Comparison of ENCODE assay signal across 8 cellular contexts in the genomic region with DNA sequence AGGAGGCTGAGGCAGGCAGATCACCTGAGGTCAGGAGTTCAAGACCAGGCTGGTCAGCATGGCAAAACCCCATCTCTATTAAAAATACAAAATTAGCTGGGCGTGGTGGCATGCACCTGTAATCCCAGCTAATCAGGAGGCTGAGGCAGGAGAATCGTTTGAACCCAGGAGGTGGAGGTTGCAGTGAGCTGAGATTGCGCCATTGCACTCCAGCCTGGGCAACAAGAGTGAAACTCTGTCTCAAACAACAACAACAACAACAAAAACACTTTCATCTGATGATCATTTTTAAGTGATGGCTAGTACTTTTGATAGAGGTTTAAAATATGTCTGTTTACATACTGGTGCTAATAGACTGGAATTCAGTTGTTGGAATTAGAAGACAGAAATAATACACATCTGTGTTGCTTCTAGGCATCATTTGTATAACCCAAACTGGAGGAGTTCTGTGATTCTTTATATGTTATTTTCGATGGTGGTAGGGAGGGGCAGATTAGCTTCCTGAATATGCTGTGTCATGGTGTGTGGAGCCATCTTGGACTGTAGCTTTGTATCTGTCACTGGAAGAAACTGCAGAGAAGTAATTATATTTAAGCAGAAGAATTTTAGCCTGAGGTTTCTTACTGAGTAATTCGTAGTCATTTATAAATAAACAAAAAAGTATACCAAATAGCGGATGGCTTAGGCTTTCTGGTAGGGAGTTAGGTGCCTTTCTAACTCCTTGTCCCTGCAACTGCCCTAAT. TPM values are rescaled to one million over a fixed set of nuclear protein-coding genes. Genes with fewer than 3 reads are reported as not detected.
DNase-seq lines count a peak whose midpoint lies in the region; ATAC-seq and TF ChIP-seq lines count a peak whose summit lies in the region.
"Not testable (repeated sequence)": the region's sequence is repeated elsewhere in the genome, so short reads cannot be mapped to it uniquely, and the experiment has no call there.

No MANE protein-coding gene starts in this region.

- H3K4me1 ChIP-seq in BLaER1 (peaks cover 22% of the 10 kb centered on the region), RWPE2 (ENCODE audit: insufficient read depth, poor library complexity, severe bottlenecking) (peaks cover 14% of the 10 kb centered on the region), heart left ventricle (peaks cover 0 to 54% (median 30%) of the 10 kb centered on the region in 12 donors), stomach smooth muscle (ENCODE audit: control insufficient read depth, insufficient read depth, low read length) (peaks cover 26% of the 10 kb centered on the region)

- peaks cover 37% of the 10 kb centered on the region for H3K36me3 Mint-ChIP-seq in activated T-helper 2 cell treated with anti-CD3 and anti-CD28 coated beads, Interferon-gamma antibody, Interleukin-2, Interleukin-4, amounts not matched to agents 10 μg/mL and 5 μg/mL and 100 μg/mL, durations not matched to agents 14 hours and 24 hours and 36 hours (ENCODE audit: low read depth)
- peaks cover 36% of the 10 kb centered on the region for H3K36me3 Mint-ChIP-seq in dendritic cell treated with granulocyte-macrophage colony-stimulating factor and Interleukin-4, amounts not matched to agents 40 ng/mL and 50 ng/mL, for 4 days (ENCODE audit: low read depth)
- not testable (repeated sequence) for H3K36me3 Mint-ChIP-seq in naive B cell

- not testable (repeated sequence) for H3K27me3 ChIP-seq in BLaER1; RWPE2 (ENCODE audit: insufficient read depth, poor library complexity, severe bottlenecking); heart left ventricle; stomach smooth muscle (ENCODE audit: control insufficient read depth in 1 of 2, insufficient read depth in 2 of 2, low read length in 2 of 2)

- not testable (repeated sequence) for H3K27me3 Mint-ChIP-seq in activated T-helper 2 cell treated with anti-CD3 and anti-CD28 coated beads, Interferon-gamma antibody, Interleukin-2, Interleukin-4, amounts not matched to agents 10 μg/mL and 5 μg/mL and 100 μg/mL, durations not matched to agents 14 hours and 24 hours and 36 hours (ENCODE audit: low read depth); dendritic cell treated with granulocyte-macrophage colony-stimulating factor and Interleukin-4, amounts not matched to agents 40 ng/mL and 50 ng/mL, for 4 days; naive B cell

- H4K20me1 ChIP-seq in BLaER1 = peaks cover 100% of the 10 kb centered on the region

- H3K27ac Mint-ChIP-seq in activated T-helper 2 cell treated with anti-CD3 and anti-CD28 coated beads, Interferon-gamma antibody, Interleukin-2, Interleukin-4, amounts not matched to agents 10 μg/mL and 5 μg/mL and 100 μg/mL, durations not matched to agents 14 hours and 24 hours and 36 hours = peak overlapping the region; percentile 59
- H3K27ac Mint-ChIP-seq in dendritic cell treated with granulocyte-macrophage colony-stimulating factor and Interleukin-4, amounts not matched to agents 40 ng/mL and 50 ng/mL, for 4 days = peak overlapping the region; percentile 68
- peak overlapping the region in 4 of 6 donors; percentile 18 to 73 (median 40) for H3K27ac Mint-ChIP-seq in naive B cell

- peaks cover 81% of the 10 kb centered on the region for H3K36me3 ChIP-seq in BLaER1
- H3K36me3 ChIP-seq in RWPE2 (ENCODE audit: low read depth) = peaks cover 52% of the 10 kb centered on the region
- peaks cover 0 to 15% (median 6%) of the 10 kb centered on the region in 9 donors for H3K36me3 ChIP-seq in heart left ventricle
- not testable (repeated sequence) for H3K36me3 ChIP-seq in stomach smooth muscle (ENCODE audit: control insufficient read depth in 2 of 2, insufficient read depth in 2 of 2, low read length in 2 of 2)

- DNase-seq in RWPE2 (ENCODE audit: low spot score); activated T-helper 2 cell treated with anti-CD3 and anti-CD28 coated beads, Interferon-gamma antibody, Interleukin-2, Interleukin-4, amounts not matched to agents 10 μg/mL and 5 μg/mL and 100 μg/mL, durations not matched to agents 14 hours and 24 hours and 36 hours (ENCODE audit: low spot score); heart left ventricle; naive B cell: not testable (repeated sequence)

- H3K4me3 Mint-ChIP-seq in activated T-helper 2 cell treated with anti-CD3 and anti-CD28 coated beads, Interferon-gamma antibody, Interleukin-2, Interleukin-4, amounts not matched to agents 10 μg/mL and 5 μg/mL and 100 μg/mL, durations not matched to agents 14 hours and 24 hours and 36 hours (ENCODE audit: low read depth); dendritic cell treated with granulocyte-macrophage colony-stimulating factor and Interleukin-4, amounts not matched to agents 40 ng/mL and 50 ng/mL, for 4 days; naive B cell: not testable (repeated sequence)

- not testable (repeated sequence) for TF ChIP-seq POLR2A in heart left ventricle (IDR thresholded peaks at IDR 0.05)

- H3K27ac ChIP-seq in BLaER1 (peak overlapping the region; percentile 32; the same call in 1 of the 2 replicates), RWPE2 (ENCODE audit: poor library complexity, severe bottlenecking) (peak overlapping the region; percentile 39), heart left ventricle (peak overlapping the region; percentile 22 to 78 (median 50)), stomach smooth muscle (ENCODE audit: low read length) (peak overlapping the region; percentile 76)

- TF ChIP-seq CTCF in RWPE2 (IDR thresholded peaks at IDR 0.05; ENCODE audit: poor library complexity, severe bottlenecking); heart left ventricle (IDR thresholded peaks at IDR 0.05): not testable (repeated sequence)

- TF ChIP-seq EP300 in Ishikawa (IDR thresholded peaks at IDR 0.05; ENCODE audit: borderline replicate concordance) = not testable (repeated sequence)

- not testable (repeated sequence) for H3K4me3 ChIP-seq in BLaER1; RWPE2 (ENCODE audit: severe bottlenecking); heart left ventricle
- H3K4me3 ChIP-seq in stomach smooth muscle (ENCODE audit: low read length in 2 of 2) = peak overlapping the region in 1 of 2 donors; percentile 24

- not testable (repeated sequence) for H3K9me3 Mint-ChIP-seq in activated T-helper 2 cell treated with anti-CD3 and anti-CD28 coated beads, Interferon-gamma antibody, Interleukin-2, Interleukin-4, amounts not matched to agents 10 μg/mL and 5 μg/mL and 100 μg/mL, durations not matched to agents 14 hours and 24 hours and 36 hours; dendritic cell treated with granulocyte-macrophage colony-stimulating factor and Interleukin-4, amounts not matched to agents 40 ng/mL and 50 ng/mL, for 4 days; naive B cell

- not testable (repeated sequence) for H3K9me3 ChIP-seq in BLaER1; RWPE2 (ENCODE audit: severe bottlenecking); heart left ventricle; stomach smooth muscle (ENCODE audit: control insufficient read depth in 2 of 2, low read length in 2 of 2)

- peaks cover 22% of the 10 kb centered on the region for H3K4me1 Mint-ChIP-seq in activated T-helper 2 cell treated with anti-CD3 and anti-CD28 coated beads, Interferon-gamma antibody, Interleukin-2, Interleukin-4, amounts not matched to agents 10 μg/mL and 5 μg/mL and 100 μg/mL, durations not matched to agents 14 hours and 24 hours and 36 hours (ENCODE audit: low read depth)
- peaks cover 25% of the 10 kb centered on the region for H3K4me1 Mint-ChIP-seq in dendritic cell treated with granulocyte-macrophage colony-stimulating factor and Interleukin-4, amounts not matched to agents 40 ng/mL and 50 ng/mL, for 4 days (ENCODE audit: low read depth)
- H3K4me1 Mint-ChIP-seq in naive B cell = peaks cover 22 to 49% (median 23%) of the 10 kb centered on the region in 3 donors

- TF ChIP-seq RAD21 in Ishikawa (IDR thresholded peaks at IDR 0.05; ENCODE audit: low read depth) = not testable (repeated sequence)

- intact Hi-C loops in activated T-helper 2 cell treated with anti-CD3 and anti-CD28 coated beads, Interferon-gamma antibody, Interleukin-2, Interleukin-4, amounts not matched to agents 10 μg/mL and 5 μg/mL and 100 μg/mL, durations not matched to agents 14 hours and 24 hours and 36 hours (cut with micrococcal nuclease); dendritic cell treated with granulocyte-macrophage colony-stimulating factor and Interleukin-4, amounts not matched to agents 40 ng/mL and 50 ng/mL, for 4 days (cut with micrococcal nuclease); heart left ventricle (cut with DNase I): not testable (repeated sequence)

- H3K4me2 ChIP-seq in BLaER1 = peak overlapping the region; percentile 27

- not testable (repeated sequence) for H3K9ac ChIP-seq in BLaER1; stomach smooth muscle (ENCODE audit: low read length in 2 of 2)

- 80 to 86% (median 82%) methylated on average over 6 of the region's 6 CpGs for WGBS in heart left ventricle, 4 donors

- not testable (repeated sequence) for ATAC-seq in RWPE2 (ENCODE audit: low read depth); naive B cell (ENCODE audit: low read depth in 2 of 2)
- peak in 1 of 4 donors; percentile 53 for ATAC-seq in heart left ventricle

TF ChIP-seq in Ishikawa, 13 proteins besides CTCF, POLR2A, EP300 and RAD21:
- TF ChIP-seq YY1 (IDR thresholded peaks at IDR 0.05; ENCODE audit: low read depth) = 0 out of 2 replicates have a peak, but pooled peaks have one; percentile 51

RNA-seq across cellular contexts. Expression of gene SPEN, which starts 45.5 kb away (rescaled TPM):
- 75.0 and 75.9 TPM in 2 replicates for total RNA-seq in activated T-helper 2 cell treated with anti-CD3 and anti-CD28 coated beads, Interferon-gamma antibody, Interleukin-2, Interleukin-4, amounts not matched to agents 10 μg/mL and 5 μg/mL and 100 μg/mL, durations not matched to agents 14 hours and 24 hours and 36 hours
- total RNA-seq in heart left ventricle = 10 to 100 TPM; 18.3 to 41.5 (median 31.3) TPM
- polyA plus RNA-seq in heart left ventricle (10 to 100 TPM; 11.0 to 20.2 TPM), naive B cell (ENCODE audit: low read depth in 6 of 6) (10 to 100 TPM in 4 of 6 donors, 1 to 10 TPM in 1, under 1 TPM in 1; 0.96 to 63.0 (median 11.5) TPM)
